Comparison of ENCODE assay signal across 4 cellular contexts in genomic region chr16:82996814-82997213, GRCh38.
TF ChIP-seq lines count a peak whose summit lies in the region.

No MANE protein-coding gene starts in this region.

TF ChIP-seq in SK-N-SH, 30 proteins besides CTCF, POLR2A, EP300 and RAD21:
- TF ChIP-seq FOXM1 (IDR thresholded peaks at IDR 0.05; ENCODE audit: low read depth) (no peak), NFIC (IDR thresholded peaks at IDR 0.05; ENCODE audit: borderline replicate concordance) (no peak), TCF12 (IDR thresholded peaks at IDR 0.05) (no peak), ELF1 (IDR thresholded peaks at IDR 0.05) (no peak), SIN3A (IDR thresholded peaks at IDR 0.05; ENCODE audit: borderline replicate concordance, low read depth, low read length) (no peak), USF2 (IDR thresholded peaks at IDR 0.05; ENCODE audit: borderline replicate concordance, low read depth, low read length) (no peak), FOXJ3 (CRISPR knock-in tag; IDR thresholded peaks at IDR 0.05) (no peak), GABPA (IDR thresholded peaks at IDR 0.05; ENCODE audit: low read depth) (no peak), SMC3 (IDR thresholded peaks at IDR 0.05; ENCODE audit: low read depth, low read length) (no peak)

TF ChIP-seq in SK-N-SH treated with all-trans-retinoic acid at 6 μM for 48 hours, 23 proteins besides CTCF, POLR2A, EP300 and RAD21:
- TF ChIP-seq ARNTL (CRISPR knock-in tag; IDR thresholded peaks at IDR 0.05; ENCODE audit: borderline replicate concordance, low read depth) (no peak), ZNF565 (CRISPR knock-in tag; conservative IDR thresholded peaks at IDR 0.05; ENCODE audit: low read depth) (no peak), ZFP3 (CRISPR knock-in tag; IDR thresholded peaks at IDR 0.05) (no peak), PPARA (CRISPR knock-in tag; IDR thresholded peaks at IDR 0.05; ENCODE audit: borderline replicate concordance) (no peak), ZNF70 (CRISPR knock-in tag; IDR thresholded peaks at IDR 0.05) (no peak), ESRRG (CRISPR knock-in tag; IDR thresholded peaks at IDR 0.05) (no peak), TSHZ2 (CRISPR knock-in tag; IDR thresholded peaks at IDR 0.05) (no peak), CSRNP3 (CRISPR knock-in tag; IDR thresholded peaks at IDR 0.05) (no peak)

TF ChIP-seq in IMR-90, 13 proteins besides CTCF, POLR2A, EP300 and RAD21:
- TF ChIP-seq MAFK (IDR thresholded peaks at IDR 0.05; ENCODE audit: low read depth, low read length) (no peak), RFX5 (IDR thresholded peaks at IDR 0.05; ENCODE audit: low read depth, low read length) (no peak), NFE2L2 (IDR thresholded peaks at IDR 0.05; ENCODE audit: low read depth, low read length) (no peak), ELK1 (IDR thresholded peaks at IDR 0.05; ENCODE audit: borderline replicate concordance, low read depth, low read length) (no peak), CEBPB (IDR thresholded peaks at IDR 0.05; ENCODE audit: low read depth, low read length) (no peak), USF2 (IDR thresholded peaks at IDR 0.05; ENCODE audit: low read depth, low read length) (no peak), FOS (IDR thresholded peaks at IDR 0.05; ENCODE audit: low read depth, low read length) (no peak), BHLHE40 (IDR thresholded peaks at IDR 0.05; ENCODE audit: low read depth, low read length) (no peak), MXI1 (IDR thresholded peaks at IDR 0.05; ENCODE audit: borderline replicate concordance, low read depth, low read length) (no peak), SMC3 (IDR thresholded peaks at IDR 0.05; ENCODE audit: low read depth, low read length) (no peak), MAZ (IDR thresholded peaks at IDR 0.05; ENCODE audit: borderline replicate concordance, low read depth, low read length) (no peak)

TF ChIP-seq in K562, 482 proteins besides CTCF, POLR2A, EP300 and RAD21:
- TF ChIP-seq ATF6 (CRISPR knock-in tag; IDR thresholded peaks at IDR 0.05) (no peak), NCOA4 (IDR thresholded peaks at IDR 0.05; ENCODE audit: partially characterized antibody) (peak; percentile 25)
